ENCODE assay signal across 16 cellular contexts in genomic region chr2:98565286-98565860, GRCh38.
"Had no signal": no experiment of that assay in that cellular context is flagged by ENCODE, and none has a peak within 500 bp of the region (broad histone marks: within the 10 kb centered on the region; RNA-seq: fewer than 3 reads in every experiment).

No MANE protein-coding gene starts in this region.

- FAIRE-seq: astrocyte, colon had no signal

- H3K4me1 Mint-ChIP-seq: activated naive CD4-positive, alpha-beta T cell treated with anti-CD3 and anti-CD28 coated beads, Interleukin-2, amount 50 U/mL, for 24 hours; nephron had no signal

- ATAC-seq: SK-N-SH treated with all-trans-retinoic acid at 6 μM for 48 hours, T-helper 17 cell had no signal

- H3K27me3 Mint-ChIP-seq: activated naive CD4-positive, alpha-beta T cell treated with anti-CD3 and anti-CD28 coated beads, Interleukin-2, amount 50 U/mL, for 24 hours; T-helper 17 cell had no signal

- H3K4me1 ChIP-seq: vagina had no signal

- H3K4me3 ChIP-seq: cardiac muscle cell, esophagus squamous epithelium, stomach, thoracic aorta, vagina had no signal

- H3K36me3 ChIP-seq: cardiac muscle cell had no signal

- H3K27ac Mint-ChIP-seq: activated naive CD4-positive, alpha-beta T cell treated with anti-CD3 and anti-CD28 coated beads, Interleukin-2, amount 50 U/mL, for 24 hours; nephron had no signal

- H3K4me3 Mint-ChIP-seq: activated naive CD4-positive, alpha-beta T cell treated with anti-CD3 and anti-CD28 coated beads, Interleukin-2, amount 50 U/mL, for 24 hours; immature natural killer cell; nephron; T-helper 17 cell had no signal

- H3K9me3 Mint-ChIP-seq: activated naive CD4-positive, alpha-beta T cell treated with anti-CD3 and anti-CD28 coated beads, Interleukin-2, amount 50 U/mL, for 24 hours; immature natural killer cell; nephron had no signal

- DNase-seq: esophagus squamous epithelium; immature natural killer cell; mammary epithelial cell; SHP77; stimulated activated CD4-positive, alpha-beta T cell treated with anti-CD3 and anti-CD28 coated beads, Interleukin-12 subunit alpha, Interleukin-12 subunit beta, amount 100 ng/mL, for 4 hours; stimulated activated CD4-positive, alpha-beta T cell treated with anti-CD3 and anti-CD28 coated beads, Interleukin-2, amount 100 ng/mL, for 48 hours; stomach; T-helper 17 cell had no signal

- H3K9me3 ChIP-seq: esophagus squamous epithelium, stomach, thoracic aorta, vagina had no signal
